ENCODE assay signal across 1 cellular context in genomic region chr1:211641044-211641443, GRCh38.
TF ChIP-seq lines count a peak whose summit lies in the region.
"Not testable (repeated sequence)": the region's sequence is repeated elsewhere in the genome, so short reads cannot be mapped to it uniquely, and the experiment has no call there.

No MANE protein-coding gene starts in this region.

TF ChIP-seq in HepG2, 621 proteins besides CTCF, POLR2A, EP300 and RAD21 (continued from another document):
- TF ChIP-seq ARID5B (CRISPR knock-in tag; IDR thresholded peaks at IDR 0.05) (peak; percentile 53), SOX13 (CRISPR knock-in tag; conservative IDR thresholded peaks at IDR 0.05 in 1 of 2, IDR thresholded peaks at IDR 0.05 in 1 of 2) (0 out of 4 replicates have a peak, but pooled peaks of 1 of the 2 experiments have one; percentile 12), CEBPG (CRISPR knock-in tag; IDR thresholded peaks at IDR 0.05) (peak; percentile 53; the same call in 1 of the 2 replicates), GATAD2A (CRISPR knock-in tag; IDR thresholded peaks at IDR 0.05) (peak; percentile 23; the same call in 1 of the 2 replicates), HMG20A (CRISPR knock-in tag; IDR thresholded peaks at IDR 0.05; ENCODE audit: borderline replicate concordance) (0 out of 2 replicates have a peak, but pooled peaks have one; percentile 26), HNF4A (CRISPR knock-in tag; IDR thresholded peaks at IDR 0.05) (peak; percentile 74), FOXP1 (CRISPR knock-in tag; IDR thresholded peaks at IDR 0.05) (0 out of 2 replicates have a peak, but pooled peaks have one; percentile 6)
- TF ChIP-seq SOX13, FOXP1 (IDR thresholded peaks at IDR 0.05): not testable (repeated sequence)
